In genomic region chr1:150127868-150128267, GRCh38 we compare ENCODE assay signal across 21 cellular contexts. TPM values are rescaled to one million over a fixed set of nuclear protein-coding genes. Genes with fewer than 3 reads are reported as not detected.
DNase-seq lines count a peak whose midpoint lies in the region; ATAC-seq and TF ChIP-seq lines count a peak whose summit lies in the region.
"Had no signal": no experiment of that assay in that cellular context is flagged by ENCODE, and none has a peak within 500 bp of the region (broad histone marks: within the 10 kb centered on the region; RNA-seq: fewer than 3 reads in every experiment).

No MANE protein-coding gene starts in this region.

- H3K27ac ChIP-seq in RWPE1 = no peak overlapping the region
- H3K27ac ChIP-seq: ovary, suprapubic skin had no signal

- H3K4me3 Mint-ChIP-seq in activated CD4-positive, alpha-beta T cell treated with anti-CD3 and anti-CD28 coated beads, Interleukin-2, amount 10 ng/mL, durations not matched to agents 7 days and 5 days = no peak overlapping the region
- no peak overlapping the region for H3K4me3 Mint-ChIP-seq in activated T-cell treated with anti-CD3 and anti-CD28 coated beads, Interleukin-2, amount 50 U/mL, for 72 hours
- H3K4me3 Mint-ChIP-seq in T-helper 17 cell = no peak overlapping the region
- H3K4me3 Mint-ChIP-seq: activated naive CD4-positive, alpha-beta T cell treated with anti-CD3 and anti-CD28 coated beads, Interleukin-2, amount 50 U/mL, for 24 hours; effector memory CD8-positive, alpha-beta T cell; natural killer cell had no signal

- no peaks in the 10 kb centered on the region for H3K9me3 Mint-ChIP-seq in activated CD4-positive, alpha-beta T cell treated with anti-CD3 and anti-CD28 coated beads, Interleukin-2, amount 10 ng/mL, durations not matched to agents 7 days and 5 days
- peaks cover 0 to 1% of the 10 kb centered on the region in 2 donors for H3K9me3 Mint-ChIP-seq in activated T-cell treated with anti-CD3 and anti-CD28 coated beads, Interleukin-2, amount 50 U/mL, for 72 hours
- H3K9me3 Mint-ChIP-seq: activated naive CD4-positive, alpha-beta T cell treated with anti-CD3 and anti-CD28 coated beads, Interleukin-2, amount 50 U/mL, for 24 hours; effector memory CD8-positive, alpha-beta T cell; natural killer cell had no signal

- H3K4me1 Mint-ChIP-seq in activated CD4-positive, alpha-beta T cell treated with anti-CD3 and anti-CD28 coated beads, Interleukin-2, amount 10 ng/mL, durations not matched to agents 7 days and 5 days = no peaks in the 10 kb centered on the region
- H3K4me1 Mint-ChIP-seq in activated T-cell treated with anti-CD3 and anti-CD28 coated beads, Interleukin-2, amount 50 U/mL, for 72 hours (ENCODE audit: low read depth) = peaks cover 16% of the 10 kb centered on the region
- peaks cover 11% of the 10 kb centered on the region for H3K4me1 Mint-ChIP-seq in T-helper 17 cell
- H3K4me1 Mint-ChIP-seq: natural killer cell had no signal

- TF ChIP-seq CTCF in RWPE1 (conservative IDR thresholded peaks at IDR 0.05; ENCODE audit: low read depth) = no peak

- peak; percentile 70 for DNase-seq in activated CD4-positive, alpha-beta T cell treated with anti-CD3 and anti-CD28 coated beads for 48 hours
- DNase-seq in activated CD4-positive, alpha-beta T cell treated with anti-CD3 and anti-CD28 coated beads, Interleukin-2, amount 10 ng/mL, durations not matched to agents 7 days and 5 days = no peak
- DNase-seq in ELR (ENCODE audit: low read depth) (peak; percentile 62), T-helper 17 cell (no peak), RWPE1 (ENCODE audit: low spot score) (no peak), COLO668 (lab: John Stamatoyannopoulos, UW; ENCODE audit: unreplicated experiment) (no peak)
- peak; percentile 50 to 53 for DNase-seq in activated T-cell treated with anti-CD3 and anti-CD28 coated beads, Interleukin-2, amount 50 U/mL, for 72 hours
- peak; percentile 56 to 59 for DNase-seq in stimulated activated CD4-positive, alpha-beta T cell treated with anti-CD3 and anti-CD28 coated beads, Interleukin-2, amount 100 ng/mL, for 24 hours
- DNase-seq: effector memory CD8-positive, alpha-beta T cell; glutamatergic neuron; left colon; mesendoderm; natural killer cell; NCI-H1694; NCI-H446; ovary; right cardiac atrium; T1000 had no signal

- peak; percentile 68 to 77 for ATAC-seq in activated T-cell treated with anti-CD3 and anti-CD28 coated beads, Interleukin-2, amount 50 U/mL, for 72 hours (replicated peaks in 1 of 2)
- no peak for ATAC-seq in T-helper 17 cell
- ATAC-seq: effector memory CD8-positive, alpha-beta T cell; natural killer cell; right cardiac atrium had no signal

- CTCF ChIA-PET in activated CD4-positive, alpha-beta T cell treated with anti-CD3 and anti-CD28 coated beads, Interleukin-2, amount 10 ng/mL, durations not matched to agents 7 days and 5 days (lab: Charles Lee) = interaction anchor here (0.6 to 2.4 kb wide), 6 partner anchors 8 to 44 kb away, joined by 3 to 8 read pairs (median 3); no protein-coding TSS in a partner anchor
- CTCF ChIA-PET in RWPE1 (lab: Yijun Ruan, JAX) = interaction anchor here (0.6 kb wide), 1 partner anchor 475 kb away, joined by 3 read pairs; no protein-coding TSS in a partner anchor

- H3K9me3 ChIP-seq in T-helper 17 cell (ENCODE audit: control insufficient read depth, low read length, poor library complexity, severe bottlenecking) = no peaks in the 10 kb centered on the region
- H3K9me3 ChIP-seq: HAP-1, ovary, suprapubic skin had no signal

- H3K27ac Mint-ChIP-seq in activated CD4-positive, alpha-beta T cell treated with anti-CD3 and anti-CD28 coated beads, Interleukin-2, amount 10 ng/mL, durations not matched to agents 7 days and 5 days = no peak overlapping the region
- H3K27ac Mint-ChIP-seq in activated T-cell treated with anti-CD3 and anti-CD28 coated beads, Interleukin-2, amount 50 U/mL, for 72 hours = no peak overlapping the region
- H3K27ac Mint-ChIP-seq in T-helper 17 cell = no peak overlapping the region
- H3K27ac Mint-ChIP-seq: activated naive CD4-positive, alpha-beta T cell treated with anti-CD3 and anti-CD28 coated beads, Interleukin-2, amount 50 U/mL, for 24 hours; effector memory CD8-positive, alpha-beta T cell; natural killer cell had no signal

- peaks cover 1% of the 10 kb centered on the region for H3K36me3 Mint-ChIP-seq in activated CD4-positive, alpha-beta T cell treated with anti-CD3 and anti-CD28 coated beads, Interleukin-2, amount 10 ng/mL, durations not matched to agents 7 days and 5 days (ENCODE audit: low read depth)
- H3K36me3 Mint-ChIP-seq in activated T-cell treated with anti-CD3 and anti-CD28 coated beads, Interleukin-2, amount 50 U/mL, for 72 hours (ENCODE audit: insufficient read depth in 2 of 2) = peaks cover 0 to 1% of the 10 kb centered on the region in 2 donors
- no peaks in the 10 kb centered on the region for H3K36me3 Mint-ChIP-seq in T-helper 17 cell (ENCODE audit: low read depth)
- H3K36me3 Mint-ChIP-seq: natural killer cell had no signal

- H3K27me3 Mint-ChIP-seq in activated CD4-positive, alpha-beta T cell treated with anti-CD3 and anti-CD28 coated beads, Interleukin-2, amount 10 ng/mL, durations not matched to agents 7 days and 5 days = no peaks in the 10 kb centered on the region
- no peaks in the 10 kb centered on the region for H3K27me3 Mint-ChIP-seq in activated T-cell treated with anti-CD3 and anti-CD28 coated beads, Interleukin-2, amount 50 U/mL, for 72 hours (ENCODE audit: low read depth)
- no peaks in the 10 kb centered on the region for H3K27me3 Mint-ChIP-seq in T-helper 17 cell
- H3K27me3 Mint-ChIP-seq: activated naive CD4-positive, alpha-beta T cell treated with anti-CD3 and anti-CD28 coated beads, Interleukin-2, amount 50 U/mL, for 24 hours; effector memory CD8-positive, alpha-beta T cell had no signal

- POLR2A ChIA-PET in activated CD4-positive, alpha-beta T cell treated with anti-CD3 and anti-CD28 coated beads, Interleukin-2, amount 10 ng/mL, durations not matched to agents 7 days and 5 days (lab: Charles Lee) = no interaction called here
- POLR2A ChIA-PET in RWPE1 (lab: Yijun Ruan, JAX; ENCODE audit: low non-redundant PET) = no interaction called here

RNA-seq across cellular contexts. Expression of gene PLEKHO1, which starts 21.8 kb away (rescaled TPM):
- total RNA-seq in activated CD4-positive, alpha-beta T cell treated with anti-CD3 and anti-CD28 coated beads, Interleukin-2, amount 10 ng/mL, durations not matched to agents 7 days and 5 days = 10 to 100 TPM; 65.6 to 67.7 TPM
- total RNA-seq in activated T-cell treated with anti-CD3 and anti-CD28 coated beads, Interleukin-2, amount 50 U/mL, for 72 hours = 10 to 100 TPM; 21.9 to 42.7 TPM
- 100 to 1,000 TPM in 1 of 2 donors, 10 to 100 TPM in 1; 71.4 to 124 TPM for total RNA-seq in T-helper 17 cell

Comparison
In these comparisons a context has a peak if more than half of its experiments do, and no peak if none do; other contexts are left out.
1. DNase-seq: peak in activated CD4-positive, alpha-beta T cell treated with anti-CD3 and anti-CD28 coated beads for 48 hours (single experiment), ELR (single experiment), activated T-cell treated with anti-CD3 and anti-CD28 coated beads, Interleukin-2, amount 50 U/mL, for 72 hours (2 of 2) and stimulated activated CD4-positive, alpha-beta T cell treated with anti-CD3 and anti-CD28 coated beads, Interleukin-2, amount 100 ng/mL, for 24 hours (2 of 2); none in activated CD4-positive, alpha-beta T cell treated with anti-CD3 and anti-CD28 coated beads, Interleukin-2, amount 10 ng/mL, durations not matched to agents 7 days and 5 days (single experiment), T-helper 17 cell (0 of 3), RWPE1 (single experiment) and COLO668 (single experiment).